ENCODE assay signal across 9 cellular contexts in the genomic region with DNA sequence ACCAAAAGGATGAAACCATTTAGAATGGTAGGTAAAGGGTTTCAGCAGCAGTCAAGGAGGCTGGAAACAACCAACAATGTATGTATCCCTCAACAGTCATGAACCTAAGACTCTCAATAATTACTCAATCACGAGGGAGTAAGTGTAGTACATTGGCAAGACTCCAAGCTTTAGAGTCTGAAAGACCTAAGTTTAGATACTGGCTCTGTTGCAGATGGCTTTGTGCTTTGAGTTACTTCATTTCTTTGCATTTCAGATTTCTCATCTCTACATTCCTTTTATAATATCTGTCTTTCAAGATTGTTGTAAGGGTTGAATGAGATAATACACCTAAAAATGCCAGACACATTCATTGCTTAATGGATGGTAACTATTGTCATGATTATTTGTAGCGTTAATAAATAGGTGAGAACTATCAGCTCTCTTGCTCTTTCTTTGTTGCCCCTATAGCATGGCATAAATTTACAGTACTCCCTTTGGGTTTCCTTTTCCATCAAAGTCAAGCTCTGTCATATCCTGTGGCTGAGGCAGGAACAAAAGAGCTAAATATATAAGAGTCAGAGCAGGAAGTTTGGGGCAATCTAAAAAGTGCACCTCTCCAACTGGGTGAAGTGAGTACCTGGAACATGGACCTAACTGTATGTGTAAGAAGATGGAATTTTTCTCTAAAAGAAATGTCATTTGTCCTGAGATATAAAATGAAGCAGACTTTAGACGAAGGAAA.
DNase-seq lines count a peak whose midpoint lies in the region; ATAC-seq and TF ChIP-seq lines count a peak whose summit lies in the region.
"Had no signal": no experiment of that assay in that cellular context is flagged by ENCODE, and none has a peak within 500 bp of the region (broad histone marks: within the 10 kb centered on the region; RNA-seq: fewer than 3 reads in every experiment).

No MANE protein-coding gene starts in this region.

- H2BK15ac ChIP-seq in mesendoderm (replicated peaks; ENCODE audit: low read depth), result no peak overlapping the region

- intact Hi-C loops in ascending aorta (cut with DNase I), result no loop called here

- DNase-seq in NCI-H345 (lab: John Stamatoyannopoulos, UW) (peak; percentile 30), mesendoderm (no peak), ascending aorta (ENCODE audit: low spot score in 2 of 2) (no peak), HAP-1 (ENCODE audit: low spot score in 2 of 2) (no peak)
- no peak for DNase-seq in effector CD8-positive, alpha-beta T cell (lab: John Stamatoyannopoulos, UW)
- DNase-seq: activated CD8-positive, alpha-beta memory T cell treated with anti-CD3 and anti-CD28 coated beads, Interleukin-2, amount 50 U/mL, for 4 hours; NCI-H446 treated with DMSO at 0.1 percent for 48 hours had no signal

- no peak overlapping the region for H3K4me2 ChIP-seq in mesendoderm (ENCODE audit: low read length)

- H3K4me3 ChIP-seq in mesendoderm (ENCODE audit: low read length) (no peak overlapping the region), ascending aorta (no peak overlapping the region), HAP-1 (no peak overlapping the region)

- H3K9me3 ChIP-seq in ascending aorta (no peaks in the 10 kb centered on the region), HAP-1 (no peaks in the 10 kb centered on the region)

- WGBS in mesendoderm (ENCODE audit: extremely low coverage, insufficient coverage, low lambda C conversion rate), result no CpG with 5 or more reads among the region's 3 CpGs

- H4K8ac ChIP-seq in mesendoderm (ENCODE audit: low read depth, low read length), result no peak overlapping the region

- no peak overlapping the region for H4K5ac ChIP-seq in mesendoderm (ENCODE audit: low read length)

- no peaks in the 10 kb centered on the region for H3K79me2 ChIP-seq in mesendoderm (ENCODE audit: control insufficient read depth, insufficient read depth, low read length)

- H3K79me1 ChIP-seq in mesendoderm (ENCODE audit: low read length), result no peaks in the 10 kb centered on the region

- H3K4me1 ChIP-seq in mesendoderm (ENCODE audit: control insufficient read depth, low read depth, low read length) (peaks cover 9% of the 10 kb centered on the region), ascending aorta (no peaks in the 10 kb centered on the region), HAP-1 (no peaks in the 10 kb centered on the region)

- H3K23ac ChIP-seq in mesendoderm (ENCODE audit: low read length), result no peak overlapping the region

- peak overlapping the region; percentile 1 for H3K56ac ChIP-seq in mesendoderm (ENCODE audit: low read length)

- peak overlapping the region; percentile 90 for H3K18ac ChIP-seq in mesendoderm (ENCODE audit: low read length)

- H3K27me3 ChIP-seq in mesendoderm (ENCODE audit: insufficient read depth, low read length, poor library complexity), result no peaks in the 10 kb centered on the region
- no peaks in the 10 kb centered on the region for H3K27me3 ChIP-seq in ascending aorta
- no peaks in the 10 kb centered on the region for H3K27me3 ChIP-seq in HAP-1 (ENCODE audit: low read depth)

- H3K36me3 ChIP-seq in mesendoderm (ENCODE audit: control insufficient read depth, insufficient read depth, low read length) (no peaks in the 10 kb centered on the region), ascending aorta (no peaks in the 10 kb centered on the region), HAP-1 (replicated peaks) (no peaks in the 10 kb centered on the region)

- H3K4ac ChIP-seq in mesendoderm (ENCODE audit: low read depth, low read length), result peak overlapping the region; percentile 5

- H3K27ac ChIP-seq in mesendoderm (ENCODE audit: low read depth, low read length) (peak overlapping the region; percentile 29), ascending aorta (no peak overlapping the region)

- no peak for TF ChIP-seq CTCF in ascending aorta (IDR thresholded peaks at IDR 0.05)

- no peak overlapping the region for H2BK5ac ChIP-seq in mesendoderm (ENCODE audit: low read length)

- in situ Hi-C loops in HAP-1 (cut with MboI; ENCODE audit: low sequenced_read_pairs), result no loop called here

- no peak overlapping the region for H2AK5ac ChIP-seq in mesendoderm (ENCODE audit: low read length)

- ATAC-seq in GM18870 (IDR thresholded peaks at IDR 0.05; ENCODE audit: unreplicated experiment) (peak; percentile 36), HG02759 (IDR thresholded peaks at IDR 0.05; ENCODE audit: unreplicated experiment) (peak; percentile 28)

- no peak overlapping the region for H3K9ac ChIP-seq in mesendoderm (ENCODE audit: low read length)

- peak overlapping the region; percentile 96 for H2BK120ac ChIP-seq in mesendoderm (ENCODE audit: low read depth, low read length)
